11 cellular contexts compared by ENCODE assay signal in genomic region chr16:22356930-22357634, GRCh38. TPM values are rescaled to one million over a fixed set of nuclear protein-coding genes. Genes with fewer than 3 reads are reported as not detected.
DNase-seq lines count a peak whose midpoint lies in the region; ATAC-seq and TF ChIP-seq lines count a peak whose summit lies in the region.
"Had no signal": no experiment of that assay in that cellular context is flagged by ENCODE, and none has a peak within 500 bp of the region (broad histone marks: within the 10 kb centered on the region; RNA-seq: fewer than 3 reads in every experiment).

No MANE protein-coding gene starts in this region.

- peaks cover 61% of the 10 kb centered on the region for H3K36me3 Mint-ChIP-seq in Calu3 (ENCODE audit: insufficient read depth, unreplicated experiment)

- intact Hi-C loops in Calu3 (cut with micrococcal nuclease; ENCODE audit: unreplicated experiment), result no loop called here
- intact Hi-C loops in esophagus squamous epithelium (cut with DNase I), result no loop called here
- intact Hi-C loops in posterior cingulate gyrus (cut with DNase I), result no loop called here

- peaks cover 56% of the 10 kb centered on the region for H3K4me1 Mint-ChIP-seq in Calu3 (ENCODE audit: low read depth, unreplicated experiment)

- no TSS peak for BruUV-seq in Calu3 (replicated peaks; lab: Mats Ljungman, UMichigan)

- no peaks in the 10 kb centered on the region for H3K27me3 Mint-ChIP-seq in Calu3 (ENCODE audit: unreplicated experiment)

- no peak overlapping the region for H3K4me3 ChIP-seq in HUES48 (ENCODE audit: low read depth, low read length)
- no peak overlapping the region for H3K4me3 ChIP-seq in esophagus squamous epithelium
- H3K4me3 ChIP-seq: gastroesophageal sphincter had no signal

- H3K27me3 ChIP-seq in HUES48 (ENCODE audit: control insufficient read depth, insufficient read depth, low read length) (no peaks in the 10 kb centered on the region), esophagus squamous epithelium (no peaks in the 10 kb centered on the region)
- H3K27me3 ChIP-seq: gastroesophageal sphincter, neutrophil had no signal

- H3K4me3 Mint-ChIP-seq in Calu3 (ENCODE audit: low read depth, unreplicated experiment), result no peak overlapping the region

- TF ChIP-seq CTCF in Calu3 (IDR thresholded peaks at IDR 0.05; ENCODE audit: unreplicated experiment) (no peak), esophagus squamous epithelium (IDR thresholded peaks at IDR 0.05) (no peak)

- H3K36me3 ChIP-seq in HUES48 (ENCODE audit: control insufficient read depth, insufficient read depth, low read length) (peaks cover 25% of the 10 kb centered on the region), esophagus squamous epithelium (no peaks in the 10 kb centered on the region)
- H3K36me3 ChIP-seq: neutrophil had no signal

- no peak for TF ChIP-seq POLR2A in esophagus squamous epithelium (IDR thresholded peaks at IDR 0.05)

- H3K27ac ChIP-seq in HUES48 (ENCODE audit: low read depth, low read length) (peak overlapping the region; percentile 39), esophagus squamous epithelium (peak overlapping the region in 3 of 4 donors; percentile 45 to 60 (median 49))
- H3K27ac ChIP-seq: neutrophil had no signal

- CTCF ChIA-PET in Calu3 (lab: Charles Lee), result interaction anchor here (1.1 kb wide), 1 partner anchor 15 kb away, joined by 5 read pairs; no protein-coding TSS in a partner anchor

- H3K9ac ChIP-seq in HUES48 (ENCODE audit: low read depth, low read length), result no peak overlapping the region

- peak overlapping the region; percentile 56 for H3K27ac Mint-ChIP-seq in Calu3 (ENCODE audit: unreplicated experiment)

- ATAC-seq in GM21360 (IDR thresholded peaks at IDR 0.05; ENCODE audit: unreplicated experiment) (peak; percentile 22), HG02884 (IDR thresholded peaks at IDR 0.05; ENCODE audit: unreplicated experiment) (no peak)
- ATAC-seq: gastroesophageal sphincter had no signal

- DNase-seq in Calu3, result no peak
- DNase-seq in esophagus squamous epithelium (lab: John Stamatoyannopoulos, UW), result no peak
- no peak for DNase-seq in posterior cingulate gyrus
- no peak for DNase-seq in UCSD-AML1 (lab: John Stamatoyannopoulos, UW; ENCODE audit: unreplicated experiment)
- DNase-seq in Kasumi-1 (lab: John Stamatoyannopoulos, UW), result no peak
- DNase-seq: NCI-H1436 treated with DMSO at 0.1 percent for 48 hours had no signal

- 83 to 88% methylated on average over 4 of the region's 7 CpGs for WGBS in esophagus squamous epithelium, 2 donors

- H3K9me3 ChIP-seq in HUES48 (ENCODE audit: control insufficient read depth, insufficient read depth, low read length) (no peaks in the 10 kb centered on the region), esophagus squamous epithelium (no peaks in the 10 kb centered on the region)
- H3K9me3 ChIP-seq: gastroesophageal sphincter, neutrophil had no signal

- H3K4me1 ChIP-seq in HUES48 (ENCODE audit: control insufficient read depth, insufficient read depth, low read length), result peaks cover 40% of the 10 kb centered on the region
- peaks cover 0 to 29% (median 10%) of the 10 kb centered on the region in 3 donors for H3K4me1 ChIP-seq in esophagus squamous epithelium

- H3K9me3 Mint-ChIP-seq in Calu3 (ENCODE audit: low read depth, unreplicated experiment), result no peaks in the 10 kb centered on the region

RNA-seq across cellular contexts. Expression of gene CDR2, which starts 17.3 kb away (rescaled TPM):
- total RNA-seq in Calu3 (2022) (76.2 and 78.9 TPM in 2 replicates), esophagus squamous epithelium (10 to 100 TPM in 1 of 4 donors, 1 to 10 TPM in 3; 6.6 to 21.4 (median 8.7) TPM)

RNA-seq across cellular contexts. Expression of gene POLR3E, which starts 59.9 kb away (rescaled TPM):
- total RNA-seq in Calu3 (2022) (95.2 and 96.4 TPM in 2 replicates), esophagus squamous epithelium (10 to 100 TPM; 21.5 to 57.2 (median 37.7) TPM)
